ENCODE assay signal across 12 cellular contexts in genomic region chr10:100014129-100014762, GRCh38. TPM values are rescaled to one million over a fixed set of nuclear protein-coding genes. Genes with fewer than 3 reads are reported as not detected.
DNase-seq lines count a peak whose midpoint lies in the region; ATAC-seq and TF ChIP-seq lines count a peak whose summit lies in the region.
"Had no signal": no experiment of that assay in that cellular context is flagged by ENCODE, and none has a peak within 500 bp of the region (broad histone marks: within the 10 kb centered on the region; RNA-seq: fewer than 3 reads in every experiment).

No MANE protein-coding gene starts in this region.

- no peaks in the 10 kb centered on the region for H3K9me3 ChIP-seq in right atrium auricular region

- H3K27me3 ChIP-seq in dorsolateral prefrontal cortex (peaks cover 0 to 4% (median 0%) of the 10 kb centered on the region in 45 donors), right atrium auricular region (no peaks in the 10 kb centered on the region)
- H3K27me3 ChIP-seq: BLaER1 treated with 17β-estradiol and CSF1 and Interleukin-3, amounts not matched to agents 10 nM and 100 nM had no signal

- intact Hi-C loops in dorsolateral prefrontal cortex (cut with DNase I), result loop anchor here in 1 of 2 donors (10.0 kb wide), 1 partner anchor 169 kb away; no protein-coding TSS in a partner anchor

- no peak overlapping the region for H3K4me3 ChIP-seq in dorsolateral prefrontal cortex
- no peak overlapping the region for H3K4me3 ChIP-seq in right atrium auricular region
- H3K4me3 ChIP-seq: BLaER1 treated with 17β-estradiol and CSF1 and Interleukin-3, amounts not matched to agents 10 nM and 100 nM; lung had no signal

- H3K27ac ChIP-seq in dorsolateral prefrontal cortex, result no peak overlapping the region
- H3K27ac ChIP-seq in right atrium auricular region, result no peak overlapping the region
- H3K27ac ChIP-seq: BLaER1 treated with 17β-estradiol and CSF1 and Interleukin-3, amounts not matched to agents 10 nM and 100 nM had no signal

- TF ChIP-seq CTCF in dorsolateral prefrontal cortex (IDR thresholded peaks at IDR 0.05 in 54 of 56, conservative IDR thresholded peaks at IDR 0.05 in 2 of 56; ENCODE audit: low read depth in 1 of 56, partially characterized antibody in 56 of 56) (no peak), right atrium auricular region (IDR thresholded peaks at IDR 0.05) (no peak)

- DNase-seq in DMS53 (lab: John Stamatoyannopoulos, UW) (peak; percentile 97), NCI-H2029 (lab: John Stamatoyannopoulos, UW) (peak; percentile 80), dorsolateral prefrontal cortex (no peak), NCI-H526 treated with DMSO at 0.1 percent for 48 hours (lab: John Stamatoyannopoulos, UW) (no peak), right atrium auricular region (ENCODE audit: low spot score) (no peak)
- no peak for DNase-seq in NK-92 treated with Interleukin-12 subunit alpha and Interleukin-12 subunit beta, amount 100 ng/mL, for 24 hours (lab: John Stamatoyannopoulos, UW)
- DNase-seq: activated T-cell treated with anti-CD3 and anti-CD28 coated beads, Interleukin-2, amount 50 U/mL, for 1 hour; stimulated activated CD4-positive, alpha-beta T cell treated with anti-CD3 and anti-CD28 coated beads, Interleukin-1b, Interleukin-23, amount 100 ng/mL, for 48 hours had no signal

- peaks cover 0 to 5% of the 10 kb centered on the region in 2 donors for H3K4me1 ChIP-seq in right atrium auricular region

- ATAC-seq in GM19351 (IDR thresholded peaks at IDR 0.05; ENCODE audit: unreplicated experiment), result peak; percentile 64
- ATAC-seq in HG02973 (IDR thresholded peaks at IDR 0.05; ENCODE audit: unreplicated experiment), result peak; percentile 63

- H3K36me3 ChIP-seq in right atrium auricular region, result no peaks in the 10 kb centered on the region
- H3K36me3 ChIP-seq: BLaER1 treated with 17β-estradiol and CSF1 and Interleukin-3, amounts not matched to agents 10 nM and 100 nM had no signal

RNA-seq across cellular contexts. Expression of gene DNMBP, which starts 4.5 kb away (rescaled TPM):
- total RNA-seq in dorsolateral prefrontal cortex, result 10 to 100 TPM in 44 of 120 experiments, 1 to 10 TPM in 76; 5.3 to 14.0 (median 9.2) TPM
- total RNA-seq in right atrium auricular region, result 1 to 10 TPM; 5.8 to 8.2 TPM

Comparison
In these comparisons a context has a peak if more than half of its experiments do, and no peak if none do; other contexts are left out.
1. DNase-seq: peak in DMS53 (single experiment) and NCI-H2029 (single experiment); none in dorsolateral prefrontal cortex (0 of 10), NK-92 treated with Interleukin-12 subunit alpha and Interleukin-12 subunit beta, amount 100 ng/mL, for 24 hours (single experiment), NCI-H526 treated with DMSO at 0.1 percent for 48 hours (single experiment) and right atrium auricular region (single experiment).